Comparison of ENCODE assay signal across 12 cellular contexts in the genomic region with DNA sequence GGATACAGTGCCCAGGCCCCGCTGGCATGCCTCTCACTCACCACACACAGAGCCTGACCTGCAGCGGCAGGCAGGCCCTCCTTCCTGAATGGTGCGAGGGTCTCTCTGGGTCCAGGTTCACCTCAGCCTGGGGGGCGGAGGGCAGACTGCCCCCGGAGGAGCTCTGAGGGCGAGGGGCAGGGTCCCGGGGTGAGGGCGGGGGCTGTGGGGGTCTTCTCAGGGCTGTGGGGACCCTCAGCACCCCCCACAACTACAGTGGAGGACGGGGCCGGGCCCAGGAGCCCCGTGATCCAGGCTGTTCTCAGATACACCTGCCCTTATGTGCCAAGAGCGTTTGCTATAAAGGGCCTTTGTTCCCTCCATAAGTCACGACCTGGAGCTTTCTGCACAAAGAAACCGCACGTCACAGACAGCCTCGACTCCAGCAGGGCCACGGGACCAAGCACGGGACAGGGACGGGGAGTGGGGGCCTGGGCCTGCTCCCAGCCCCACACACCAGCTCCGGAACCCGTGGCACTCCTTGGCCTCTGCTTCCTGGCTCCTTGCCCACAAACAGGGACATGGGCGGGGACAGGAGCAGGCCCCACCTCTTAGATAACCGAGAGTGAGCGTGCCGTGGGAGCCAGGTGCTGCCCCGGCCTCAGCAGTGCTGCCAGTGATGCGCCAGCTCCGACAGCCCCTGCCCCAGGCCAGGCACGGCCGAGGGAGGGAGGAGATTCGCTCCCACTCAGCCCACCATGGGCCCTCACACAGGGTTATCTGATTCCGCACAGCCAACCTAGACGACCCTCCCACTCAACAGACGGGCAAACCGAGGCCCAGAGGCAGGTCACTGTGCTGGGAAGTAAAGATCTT.
DNase-seq lines count a peak whose midpoint lies in the region; FAIRE-seq and TF ChIP-seq lines count a peak whose summit lies in the region.
"Had no signal": no experiment of that assay in that cellular context is flagged by ENCODE, and none has a peak within 500 bp of the region (broad histone marks: within the 10 kb centered on the region; RNA-seq: fewer than 3 reads in every experiment).

No MANE protein-coding gene starts in this region.

- H3K4me3 Mint-ChIP-seq in osteocyte (ENCODE audit: unreplicated experiment), result no peak overlapping the region
- no peak overlapping the region for H3K4me3 Mint-ChIP-seq in activated naive CD4-positive, alpha-beta T cell treated with anti-CD3 and anti-CD28 coated beads, Interleukin-2, amount 10 ng/mL, durations not matched to agents 7 days and 5 days
- H3K4me3 Mint-ChIP-seq in Caco-2 (ENCODE audit: unreplicated experiment), result no peak overlapping the region
- H3K4me3 Mint-ChIP-seq: activated CD4-positive, alpha-beta T cell treated with anti-CD3 and anti-CD28 coated beads for 36 hours; naive thymus-derived CD4-positive, alpha-beta T cell had no signal

- POLR2A ChIA-PET in endothelial cell of umbilical vein (lab: Charles Lee) (no interaction called here), Caco-2 (lab: Charles Lee) (no interaction called here)

- H3K4me2 ChIP-seq in endothelial cell of umbilical vein (ENCODE audit: insufficient read depth, low read length), result no peak overlapping the region
- H3K4me2 ChIP-seq: KMS-11 had no signal

- BruUV-seq in endothelial cell of umbilical vein (replicated peaks; lab: Mats Ljungman, UMichigan), result no TSS peak
- BruUV-seq in Caco-2 (replicated peaks; lab: Mats Ljungman, UMichigan), result no TSS peak

- DNase-seq in NCI-H2107 (lab: John Stamatoyannopoulos, UW), result peak; percentile 60
- peak; percentile 13 for DNase-seq in endothelial cell of umbilical vein (ENCODE audit: low read depth, low spot score)
- DNase-seq in osteocyte (ENCODE audit: extremely low spot score, unreplicated experiment), result no peak
- no peak for DNase-seq in activated CD4-positive, alpha-beta T cell treated with anti-CD3 and anti-CD28 coated beads for 1 hour
- no peak for DNase-seq in D721Med (ENCODE audit: insufficient read length, low spot score)
- DNase-seq in activated naive CD4-positive, alpha-beta T cell treated with anti-CD3 and anti-CD28 coated beads, Interleukin-2, amount 10 ng/mL, durations not matched to agents 7 days and 5 days, result no peak
- DNase-seq in Caco-2, result no peak
- DNase-seq: activated CD4-positive, alpha-beta T cell treated with anti-CD3 and anti-CD28 coated beads for 36 hours; naive thymus-derived CD4-positive, alpha-beta T cell; NCI-H524 treated with DMSO at 0.1 percent for 48 hours had no signal

- peaks cover 60% of the 10 kb centered on the region for H3K4me1 Mint-ChIP-seq in osteocyte (ENCODE audit: unreplicated experiment)
- peaks cover 7% of the 10 kb centered on the region for H3K4me1 Mint-ChIP-seq in activated naive CD4-positive, alpha-beta T cell treated with anti-CD3 and anti-CD28 coated beads, Interleukin-2, amount 10 ng/mL, durations not matched to agents 7 days and 5 days
- no peaks in the 10 kb centered on the region for H3K4me1 Mint-ChIP-seq in Caco-2 (ENCODE audit: low read depth, unreplicated experiment)

- H3K36me3 Mint-ChIP-seq in osteocyte (ENCODE audit: unreplicated experiment), result peaks cover 21% of the 10 kb centered on the region
- peaks cover 16% of the 10 kb centered on the region for H3K36me3 Mint-ChIP-seq in activated naive CD4-positive, alpha-beta T cell treated with anti-CD3 and anti-CD28 coated beads, Interleukin-2, amount 10 ng/mL, durations not matched to agents 7 days and 5 days
- H3K36me3 Mint-ChIP-seq in Caco-2 (ENCODE audit: insufficient read depth, unreplicated experiment), result peaks cover 78% of the 10 kb centered on the region

- CTCF ChIA-PET in endothelial cell of umbilical vein (lab: Charles Lee), result interaction anchor here (1.2 kb wide), 1 partner anchor 16 kb away, joined by 5 read pairs; no protein-coding TSS in a partner anchor
- CTCF ChIA-PET in activated naive CD4-positive, alpha-beta T cell treated with anti-CD3 and anti-CD28 coated beads, Interleukin-2, amount 10 ng/mL, durations not matched to agents 7 days and 5 days (lab: Charles Lee), result no interaction called here
- CTCF ChIA-PET in Caco-2 (lab: Charles Lee), result no interaction called here

- H3K4me1 ChIP-seq in endothelial cell of umbilical vein (ENCODE audit: control insufficient read depth, extremely low read depth, insufficient read depth, low read length) (peaks cover 25% of the 10 kb centered on the region), Caco-2 (no peaks in the 10 kb centered on the region)

- no peaks in the 10 kb centered on the region for H3K9me3 Mint-ChIP-seq in osteocyte (ENCODE audit: unreplicated experiment)
- H3K9me3 Mint-ChIP-seq in activated naive CD4-positive, alpha-beta T cell treated with anti-CD3 and anti-CD28 coated beads, Interleukin-2, amount 10 ng/mL, durations not matched to agents 7 days and 5 days, result no peaks in the 10 kb centered on the region
- no peaks in the 10 kb centered on the region for H3K9me3 Mint-ChIP-seq in Caco-2 (ENCODE audit: unreplicated experiment)
- H3K9me3 Mint-ChIP-seq: naive thymus-derived CD4-positive, alpha-beta T cell had no signal

- no peak for TF ChIP-seq CTCF in C4-2B (conservative IDR thresholded peaks at IDR 0.05)
- TF ChIP-seq CTCF in endothelial cell of umbilical vein (IDR thresholded peaks at IDR 0.05; ENCODE audit: extremely low read depth in 1 of 2, insufficient read depth in 1 of 2, low read depth in 1 of 2, low read length in 2 of 2), result no peak
- no peak for TF ChIP-seq CTCF in osteocyte (IDR thresholded peaks at IDR 0.05)
- no peak for TF ChIP-seq CTCF in D721Med (IDR thresholded peaks at IDR 0.05; ENCODE audit: insufficient read depth, missing control alignments)
- TF ChIP-seq CTCF in Caco-2 (IDR thresholded peaks at IDR 0.05; ENCODE audit: insufficient read depth in 1 of 2, low read depth in 1 of 2, low read length in 1 of 2, severe bottlenecking in 1 of 2, unreplicated experiment in 1 of 2), result no peak

- FAIRE-seq in endothelial cell of umbilical vein (lab: Jason Lieb, UNC) (no peak), D721Med (lab: Jason Lieb, UNC) (no peak)

- intact Hi-C loops in endothelial cell of umbilical vein (cut with micrococcal nuclease), result no loop called here
- intact Hi-C loops in Caco-2 (cut with micrococcal nuclease; ENCODE audit: unreplicated experiment), result no loop called here

- no peaks in the 10 kb centered on the region for H3K79me2 ChIP-seq in endothelial cell of umbilical vein (ENCODE audit: control insufficient read depth, insufficient read depth, low read length)

- no peaks in the 10 kb centered on the region for H3K9me1 ChIP-seq in endothelial cell of umbilical vein (replicated peaks; ENCODE audit: control insufficient read depth, extremely low read depth, insufficient read depth, low read length)

- H3K9me3 ChIP-seq in endothelial cell of umbilical vein (replicated peaks; ENCODE audit: control insufficient read depth, insufficient read depth, low read length) (no peaks in the 10 kb centered on the region), Caco-2 (no peaks in the 10 kb centered on the region)

- dilution Hi-C loops in endothelial cell of umbilical vein (cut with MboI; ENCODE audit: extremely low pct_ligation_motif_present, low sequenced_read_pairs), result no loop called here

- peak overlapping the region; percentile 3; the same call in 1 of the 2 replicates for H3K27ac ChIP-seq in C4-2B
- no peak overlapping the region for H3K27ac ChIP-seq in endothelial cell of umbilical vein (ENCODE audit: insufficient read depth, low read depth, low read length)
- H3K27ac ChIP-seq: KMS-11 had no signal

- no peak overlapping the region for H2AFZ ChIP-seq in endothelial cell of umbilical vein (ENCODE audit: low read depth, low read length)

- H3K27me3 Mint-ChIP-seq in osteocyte (ENCODE audit: unreplicated experiment) (no peaks in the 10 kb centered on the region), Caco-2 (ENCODE audit: insufficient read depth, unreplicated experiment) (no peaks in the 10 kb centered on the region)
- no peaks in the 10 kb centered on the region for H3K27me3 Mint-ChIP-seq in activated naive CD4-positive, alpha-beta T cell treated with anti-CD3 and anti-CD28 coated beads, Interleukin-2, amount 10 ng/mL, durations not matched to agents 7 days and 5 days
- H3K27me3 Mint-ChIP-seq: activated CD4-positive, alpha-beta T cell treated with anti-CD3 and anti-CD28 coated beads for 36 hours; naive thymus-derived CD4-positive, alpha-beta T cell had no signal

- peak overlapping the region; percentile 31 for H3K27ac Mint-ChIP-seq in osteocyte (ENCODE audit: unreplicated experiment)
- H3K27ac Mint-ChIP-seq in activated naive CD4-positive, alpha-beta T cell treated with anti-CD3 and anti-CD28 coated beads, Interleukin-2, amount 10 ng/mL, durations not matched to agents 7 days and 5 days, result no peak overlapping the region
- no peak overlapping the region for H3K27ac Mint-ChIP-seq in Caco-2 (ENCODE audit: unreplicated experiment)

- H3K27me3 ChIP-seq in endothelial cell of umbilical vein (ENCODE audit: control insufficient read depth in 2 of 2, insufficient read depth in 2 of 2, low read length in 2 of 2) (no peaks in the 10 kb centered on the region), Caco-2 (replicated peaks; ENCODE audit: control insufficient read depth, insufficient read depth, low read length) (no peaks in the 10 kb centered on the region)

- peaks cover 0 to 7% of the 10 kb centered on the region in 2 experiments for H3K36me3 ChIP-seq in endothelial cell of umbilical vein (ENCODE audit: control insufficient read depth in 2 of 2, extremely low read depth in 1 of 2, insufficient read depth in 2 of 2, low read length in 2 of 2)
- H3K36me3 ChIP-seq in Caco-2 (ENCODE audit: control insufficient read depth, insufficient read depth, low read length), result no peaks in the 10 kb centered on the region; the same call in none of the 2 replicates

- no peaks in the 10 kb centered on the region for H4K20me1 ChIP-seq in endothelial cell of umbilical vein (replicated peaks; ENCODE audit: control insufficient read depth, extremely low read depth, insufficient read depth, low read length)

- H3K9ac ChIP-seq in endothelial cell of umbilical vein (replicated peaks; ENCODE audit: extremely low read depth, insufficient read depth, low read length), result no peak overlapping the region
- H3K9ac ChIP-seq: KMS-11 had no signal

- no peak for TF ChIP-seq POLR2A in endothelial cell of umbilical vein (IDR thresholded peaks at IDR 0.05; ENCODE audit: low read depth, low read length)

- H3K4me3 ChIP-seq in endothelial cell of umbilical vein (replicated peaks in 1 of 3; ENCODE audit: insufficient read depth in 1 of 3, low read depth in 1 of 3, low read length in 3 of 3), result no peak overlapping the region
- H3K4me3 ChIP-seq in Caco-2 (ENCODE audit: low read depth, low read length), result no peak overlapping the region

TF ChIP-seq in endothelial cell of umbilical vein, 7 proteins besides CTCF, POLR2A, EP300 and RAD21 (continues in another document):
- TF ChIP-seq JUN (IDR thresholded peaks at IDR 0.05; ENCODE audit: borderline replicate concordance, insufficient read depth, insufficient read length, low read depth) (no peak), MYC (IDR thresholded peaks at IDR 0.05; ENCODE audit: low read depth, low read length) (no peak), POLR2AphosphoS5 (IDR thresholded peaks at IDR 0.05; ENCODE audit: insufficient read depth, low read depth, low read length) (no peak), FOS (IDR thresholded peaks at IDR 0.05; ENCODE audit: borderline replicate concordance, insufficient read depth, low read length) (no peak), GATA2 (IDR thresholded peaks at IDR 0.05; ENCODE audit: insufficient read depth, insufficient read length, low read depth, low read length) (no peak)

Comparison
In these comparisons a context has a peak if more than half of its experiments do, and no peak if none do; other contexts are left out.
1. DNase-seq: peak in NCI-H2107 (single experiment) and endothelial cell of umbilical vein (single experiment); none in osteocyte (single experiment), activated CD4-positive, alpha-beta T cell treated with anti-CD3 and anti-CD28 coated beads for 1 hour (single experiment), D721Med (single experiment), activated naive CD4-positive, alpha-beta T cell treated with anti-CD3 and anti-CD28 coated beads, Interleukin-2, amount 10 ng/mL, durations not matched to agents 7 days and 5 days (single experiment) and Caco-2 (0 of 2).